Comparison of ENCODE assay signal across 8 cellular contexts in genomic region chr4:78939667-78940008, GRCh38. TPM values are rescaled to one million over a fixed set of nuclear protein-coding genes. Genes with fewer than 3 reads are reported as not detected.
DNase-seq lines count a peak whose midpoint lies in the region; ATAC-seq and TF ChIP-seq lines count a peak whose summit lies in the region.

No MANE protein-coding gene starts in this region.

- H3K9me3 ChIP-seq in RWPE2 (ENCODE audit: severe bottlenecking) (no peaks in the 10 kb centered on the region), skeletal muscle tissue (ENCODE audit: control insufficient read depth in 3 of 3, low read length in 3 of 3) (no peaks in the 10 kb centered on the region)

- peaks cover 4% of the 10 kb centered on the region; the same call in 1 of the 2 replicates for H3K36me3 ChIP-seq in RWPE2 (ENCODE audit: low read depth)
- no peaks in the 10 kb centered on the region for H3K36me3 ChIP-seq in skeletal muscle tissue (ENCODE audit: control insufficient read depth in 3 of 3, insufficient read depth in 3 of 3, low read length in 3 of 3)

- DNase-seq in NCI-H510A treated with DMSO at 0.1 percent for 48 hours (lab: John Stamatoyannopoulos, UW): peak; percentile 82
- DNase-seq in NCI-H510A (lab: John Stamatoyannopoulos, UW): no peak
- no peak for DNase-seq in RWPE2 (ENCODE audit: low spot score)
- DNase-seq in foreskin keratinocyte: peak in 1 of 2 donors; percentile 29
- no peak for DNase-seq in inferior parietal cortex (ENCODE audit: extremely low spot score)
- DNase-seq in substantia nigra (lab: John Stamatoyannopoulos, UW): no peak

- peak overlapping the region; percentile 85 for H3K4me3 ChIP-seq in RWPE2 (ENCODE audit: severe bottlenecking)
- peak overlapping the region; percentile 90 to 93 (median 91) for H3K4me3 ChIP-seq in skeletal muscle tissue (ENCODE audit: low read length in 3 of 3)

- ATAC-seq in HG02759 (IDR thresholded peaks at IDR 0.05; ENCODE audit: unreplicated experiment) (peak; percentile 16), RWPE2 (ENCODE audit: low read depth) (no peak), foreskin keratinocyte (peak; percentile 1)

- no peak for TF ChIP-seq CTCF in RWPE2 (IDR thresholded peaks at IDR 0.05; ENCODE audit: poor library complexity, severe bottlenecking)
- TF ChIP-seq CTCF in foreskin keratinocyte (conservative IDR thresholded peaks at IDR 0.05): no peak

- H3K9ac ChIP-seq in skeletal muscle tissue (ENCODE audit: low read depth in 1 of 3, low read length in 3 of 3): peak overlapping the region; percentile 63 to 85 (median 79)

- H3K27ac ChIP-seq in RWPE2 (ENCODE audit: poor library complexity, severe bottlenecking) (no peak overlapping the region), foreskin keratinocyte (peak overlapping the region; percentile 59), skeletal muscle tissue (ENCODE audit: low read depth, low read length) (no peak overlapping the region), substantia nigra (ENCODE audit: low read depth, low read length, poor library complexity, severe bottlenecking) (no peak overlapping the region)

- H3K27me3 ChIP-seq in RWPE2 (ENCODE audit: insufficient read depth, poor library complexity, severe bottlenecking): no peaks in the 10 kb centered on the region
- peaks cover 14% of the 10 kb centered on the region for H3K27me3 ChIP-seq in foreskin keratinocyte
- no peaks in the 10 kb centered on the region for H3K27me3 ChIP-seq in skeletal muscle tissue (ENCODE audit: control insufficient read depth in 3 of 3, insufficient read depth in 3 of 3, low read length in 3 of 3)

- H3K4me1 ChIP-seq in RWPE2 (ENCODE audit: insufficient read depth, poor library complexity, severe bottlenecking) (peaks cover 8% of the 10 kb centered on the region), foreskin keratinocyte (peaks cover 7% of the 10 kb centered on the region), skeletal muscle tissue (ENCODE audit: control insufficient read depth in 3 of 3, insufficient read depth in 3 of 3, low read length in 3 of 3) (peaks cover 2 to 18% (median 18%) of the 10 kb centered on the region in 3 donors)

RNA-seq across cellular contexts. Expression of gene PAQR3, which starts 0.4 kb away (rescaled TPM):
- 19.9 and 20.7 TPM in 2 replicates for total RNA-seq in foreskin keratinocyte
- 5.7 and 6.7 TPM in 2 replicates for polyA plus RNA-seq in foreskin keratinocyte
- total RNA-seq in skeletal muscle tissue: 8.9 TPM
